ENCODE assay signal across 8 cellular contexts in the genomic region with DNA sequence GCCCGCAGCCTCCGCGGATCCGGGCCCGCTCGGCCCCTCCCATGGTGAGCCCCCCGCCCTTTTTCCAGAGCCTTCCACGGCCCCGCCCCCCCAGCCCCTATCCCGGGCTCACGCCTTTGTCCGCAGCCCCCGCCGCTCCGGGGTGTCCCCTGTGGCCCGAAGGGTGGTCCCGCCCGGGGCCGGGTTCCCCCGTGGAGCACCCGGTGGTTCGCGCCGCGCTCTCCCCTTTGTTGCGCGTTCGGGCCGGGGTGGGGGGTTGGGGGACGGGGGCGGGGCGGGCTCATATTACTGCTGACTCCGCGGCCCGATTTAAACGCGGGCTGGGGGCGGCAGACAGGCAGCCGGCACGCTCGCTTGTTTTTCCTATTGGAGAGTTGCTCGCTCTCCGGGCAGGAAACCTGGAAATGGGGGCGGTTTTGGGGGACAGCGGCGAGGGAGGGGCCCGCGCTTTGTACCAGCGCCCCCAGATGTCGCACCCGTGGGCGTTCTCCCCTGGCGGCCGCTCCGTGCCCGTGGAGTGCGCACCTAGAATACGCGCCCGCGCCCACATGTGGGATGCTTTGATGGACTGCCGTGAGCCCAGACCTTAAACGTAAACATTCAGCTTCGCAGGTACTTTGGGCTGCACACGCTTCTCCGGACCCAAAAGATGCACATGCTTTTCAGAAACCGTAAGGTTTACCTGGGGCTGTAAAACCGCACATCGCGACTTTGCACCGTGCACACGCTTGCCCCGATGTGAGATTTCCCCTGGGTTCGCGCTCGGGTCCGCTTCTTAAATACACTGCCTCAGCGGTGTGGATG. TPM values are rescaled to one million over a fixed set of nuclear protein-coding genes. Genes with fewer than 3 reads are reported as not detected.
A peak's percentile ranks its signal among the peaks of the same experiment; 100 is the strongest.
DNase-seq lines count a peak whose midpoint lies in the region; ATAC-seq and TF ChIP-seq lines count a peak whose summit lies in the region.

No MANE protein-coding gene starts in this region.

- H3K27ac ChIP-seq in ACC112 (ENCODE audit: low read depth, low read length) = peak overlapping the region; percentile 97; the same call in 1 of the 2 replicates
- H3K27ac ChIP-seq in OCI-LY7 (ENCODE audit: low read depth, low read length, poor library complexity, severe bottlenecking) = peak overlapping the region; percentile 87
- H3K27ac ChIP-seq in brain microvascular endothelial cell = peak overlapping the region; percentile 99

- H3K9me3 Mint-ChIP-seq in stimulated activated naive CD8-positive, alpha-beta T cell treated with anti-CD3 and anti-CD28 coated beads, Interleukin-15, Interleukin-2, amounts not matched to agents 100 ng/mL and 50 ng/mL, for 24 hours = no peaks in the 10 kb centered on the region

- POLR2A ChIA-PET in OCI-LY7 (lab: Charles Lee) = no interaction called here

- H3K27me3 Mint-ChIP-seq in stimulated activated naive CD8-positive, alpha-beta T cell treated with anti-CD3 and anti-CD28 coated beads, Interleukin-15, Interleukin-2, amounts not matched to agents 100 ng/mL and 50 ng/mL, for 24 hours = no peaks in the 10 kb centered on the region

- H3K4me2 ChIP-seq in OCI-LY7 (ENCODE audit: low read length) = peak overlapping the region; percentile 94

- H2AFZ ChIP-seq in ACC112 (ENCODE audit: low read length, unreplicated experiment) (no peak overlapping the region), OCI-LY7 (ENCODE audit: low read length) (no peak overlapping the region)

- peaks cover 26% of the 10 kb centered on the region for H3K79me2 ChIP-seq in ACC112 (ENCODE audit: control insufficient read depth, insufficient read depth, low read length, unreplicated experiment)
- peaks cover 24% of the 10 kb centered on the region for H3K79me2 ChIP-seq in OCI-LY7 (ENCODE audit: insufficient read depth, low read depth, low read length)

- no peaks in the 10 kb centered on the region for H3K9me2 ChIP-seq in OCI-LY7 (ENCODE audit: insufficient read depth, low read length)

- H3K27ac Mint-ChIP-seq in stimulated activated naive CD8-positive, alpha-beta T cell treated with anti-CD3 and anti-CD28 coated beads, Interleukin-15, Interleukin-2, amounts not matched to agents 100 ng/mL and 50 ng/mL, for 24 hours = peak overlapping the region; percentile 54

- in situ Hi-C loops in brain microvascular endothelial cell (cut with HindIII; ENCODE audit: low pct_ligation_motif_present, low sequenced_read_pairs) = no loop called here

- H3K9me3 ChIP-seq in OCI-LY7 (ENCODE audit: low read length) = no peaks in the 10 kb centered on the region

- peak overlapping the region; percentile 96 for H3K4me3 ChIP-seq in ACC112 (ENCODE audit: low read depth, low read length)
- H3K4me3 ChIP-seq in OCI-LY7 (ENCODE audit: low read depth, low read length, poor library complexity, severe bottlenecking) = peak overlapping the region; percentile 88
- H3K4me3 ChIP-seq in brain microvascular endothelial cell (ENCODE audit: low read depth, low read length) = peak overlapping the region; percentile 81

- H3K4me3 Mint-ChIP-seq in stimulated activated naive CD8-positive, alpha-beta T cell treated with anti-CD3 and anti-CD28 coated beads, Interleukin-15, Interleukin-2, amounts not matched to agents 100 ng/mL and 50 ng/mL, for 24 hours = peak overlapping the region; percentile 81

- 0 out of 2 replicates have a peak, but pooled peaks have one; percentile 19 for TF ChIP-seq CTCF in OCI-LY7 (conservative IDR thresholded peaks at IDR 0.05; ENCODE audit: low read length)
- TF ChIP-seq CTCF in brain microvascular endothelial cell (IDR thresholded peaks at IDR 0.05; ENCODE audit: low read depth, low read length, missing control alignments) = no peak

- peaks cover 20% of the 10 kb centered on the region for H4K20me1 ChIP-seq in OCI-LY7 (ENCODE audit: insufficient read depth, low read length)

- H3K27me3 ChIP-seq in ACC112 (ENCODE audit: insufficient read depth, low read length) (no peaks in the 10 kb centered on the region), brain microvascular endothelial cell (replicated peaks) (no peaks in the 10 kb centered on the region)

- BruUV-seq in OCI-LY7 (replicated peaks; lab: Mats Ljungman, UMichigan) = no TSS peak

- intact Hi-C loops in OCI-LY7 (cut with micrococcal nuclease; ENCODE audit: unreplicated experiment) = loop anchor here (2.0 kb wide), 1 partner anchor 29 kb away; no protein-coding TSS in a partner anchor

- H3K36me3 Mint-ChIP-seq in stimulated activated naive CD8-positive, alpha-beta T cell treated with anti-CD3 and anti-CD28 coated beads, Interleukin-15, Interleukin-2, amounts not matched to agents 100 ng/mL and 50 ng/mL, for 24 hours (ENCODE audit: low read depth) = peaks cover 18% of the 10 kb centered on the region

- H3K4me1 ChIP-seq in ACC112 (ENCODE audit: control insufficient read depth, insufficient read depth, low read length, unreplicated experiment) = peaks cover 18% of the 10 kb centered on the region
- H3K4me1 ChIP-seq in OCI-LY7 (ENCODE audit: insufficient read depth, low read length, poor library complexity, severe bottlenecking) = peaks cover 28% of the 10 kb centered on the region

- peaks cover 45% of the 10 kb centered on the region for H3K4me1 Mint-ChIP-seq in stimulated activated naive CD8-positive, alpha-beta T cell treated with anti-CD3 and anti-CD28 coated beads, Interleukin-15, Interleukin-2, amounts not matched to agents 100 ng/mL and 50 ng/mL, for 24 hours (ENCODE audit: low read depth)

- DNase-seq in GM19238 (ENCODE audit: insufficient read length, low spot score) = peak; percentile 57
- peak; percentile 62 for DNase-seq in OCI-LY7 (ENCODE audit: low spot score)
- no peak for DNase-seq in brain microvascular endothelial cell
- DNase-seq in left kidney (ENCODE audit: low read depth, low spot score) = peak; percentile 84
- no peak for DNase-seq in OCI-M2 (lab: John Stamatoyannopoulos, UW; ENCODE audit: unreplicated experiment)

- ATAC-seq in GM19328 (IDR thresholded peaks at IDR 0.05; ENCODE audit: unreplicated experiment) = no peak

- CTCF ChIA-PET in OCI-LY7 (lab: Charles Lee; ENCODE audit: unreplicated experiment) = no interaction called here

- H3K36me3 ChIP-seq in ACC112 (ENCODE audit: insufficient read depth, low read length) (no peaks in the 10 kb centered on the region), OCI-LY7 (ENCODE audit: insufficient read depth, low read length) (peaks cover 33% of the 10 kb centered on the region; the same call in 1 of the 2 replicates), brain microvascular endothelial cell (replicated peaks) (peaks cover 15% of the 10 kb centered on the region)

RNA-seq across cellular contexts. Expression of gene PTOV1, which starts 0.7 kb away (rescaled TPM):
- 101 and 124 TPM in 2 replicates for total RNA-seq in OCI-LY7 (2014; rRNA removed; shearing (Covaris generic))
- 105 and 114 TPM in 2 replicates for total RNA-seq in OCI-LY7 (2022)

RNA-seq across cellular contexts. Expression of gene PNKP, which starts 15.7 kb away (rescaled TPM):
- total RNA-seq in OCI-LY7 (2014; rRNA removed; shearing (Covaris generic)) = 65.4 and 90.9 TPM in 2 replicates
- total RNA-seq in OCI-LY7 (2022) = 118 and 140 TPM in 2 replicates

RNA-seq across cellular contexts. Expression of gene AKT1S1, which starts 25.5 kb away (rescaled TPM):
- 7.3 TPM in 2 replicates for total RNA-seq in OCI-LY7 (2014; rRNA removed; shearing (Covaris generic))
- 19.8 and 21.2 TPM in 2 replicates for total RNA-seq in OCI-LY7 (2022)

RNA-seq across cellular contexts. Expression of gene TBC1D17, which starts 25.8 kb away (rescaled TPM):
- 7.9 and 8.0 TPM in 2 replicates for total RNA-seq in OCI-LY7 (2014; rRNA removed; shearing (Covaris generic))
- 24.0 and 31.1 TPM in 2 replicates for total RNA-seq in OCI-LY7 (2022)

RNA-seq across cellular contexts. Expression of gene MED25, which starts 33.6 kb away (rescaled TPM):
- 73.5 and 85.1 TPM in 2 replicates for total RNA-seq in OCI-LY7 (2014; rRNA removed; shearing (Covaris generic))
- 111 and 146 TPM in 2 replicates for total RNA-seq in OCI-LY7 (2022)

Comparison
In these comparisons a context has a peak if more than half of its experiments do, and no peak if none do; other contexts are left out.
1. DNase-seq: peak in GM19238 (single experiment), OCI-LY7 (single experiment) and left kidney (single experiment); none in brain microvascular endothelial cell (single experiment) and OCI-M2 (single experiment).
2. Peak in every context shown above with its lines, with median percentiles within 50 percentile points of each other: H3K27ac ChIP-seq and H3K4me3 ChIP-seq.